ENCODE assay signal across 21 cellular contexts in genomic region chr16:86392751-86393150, GRCh38.
DNase-seq lines count a peak whose midpoint lies in the region; ATAC-seq and TF ChIP-seq lines count a peak whose summit lies in the region.
"Had no signal": no experiment of that assay in that cellular context is flagged by ENCODE, and none has a peak within 500 bp of the region (broad histone marks: within the 10 kb centered on the region; RNA-seq: fewer than 3 reads in every experiment).

No MANE protein-coding gene starts in this region.

- H4K20me1 ChIP-seq in GM23248 (ENCODE audit: insufficient read depth) (no peaks in the 10 kb centered on the region), PC-3 (ENCODE audit: low read length) (no peaks in the 10 kb centered on the region)

- no peak overlapping the region for H2BK5ac ChIP-seq in mesenchymal stem cell (ENCODE audit: low read depth, low read length, poor library complexity, severe bottlenecking)

- H2AFZ ChIP-seq in GM23248 (no peak overlapping the region), PC-3 (ENCODE audit: low read length) (no peak overlapping the region), mesenchymal stem cell (ENCODE audit: low read depth, low read length) (no peak overlapping the region)

- H3K18ac ChIP-seq in mesenchymal stem cell (ENCODE audit: low read depth in 1 of 2, low read length in 2 of 2): peak overlapping the region; percentile 40 to 67

- H3K9me2 ChIP-seq in GM23248 (ENCODE audit: insufficient read depth) (no peaks in the 10 kb centered on the region), PC-3 (replicated peaks; ENCODE audit: low read length) (no peaks in the 10 kb centered on the region)

- CTCF ChIA-PET in PC-3 (lab: Charles Lee): no interaction called here

- H3K14ac ChIP-seq in mesenchymal stem cell (ENCODE audit: low read length in 2 of 2): peak overlapping the region in 1 of 2 experiments; percentile 12

- H3F3A ChIP-seq in GM23248 (ENCODE audit: insufficient read depth) (peaks cover 58% of the 10 kb centered on the region), PC-3 (ENCODE audit: low read length, unreplicated experiment) (no peaks in the 10 kb centered on the region)

- no peak overlapping the region for H3K23ac ChIP-seq in mesenchymal stem cell (ENCODE audit: low read length in 2 of 2)

- H3K9me3 ChIP-seq in GM23248 (ENCODE audit: low read depth) (no peaks in the 10 kb centered on the region), PC-3 (ENCODE audit: low read length) (no peaks in the 10 kb centered on the region), mesenchymal stem cell (ENCODE audit: control insufficient read depth, low read length) (peaks cover 3% of the 10 kb centered on the region)

- DNase-seq in GM23248: peak; percentile 74
- peak; percentile 26 for DNase-seq in PC-3
- peak; percentile 73 for DNase-seq in brain microvascular endothelial cell
- DNase-seq in mesenchymal stem cell: peak; percentile 81
- no peak for DNase-seq in dermis blood vessel endothelial cell
- no peak for DNase-seq in activated CD4-positive, CD25-positive, alpha-beta regulatory T cell treated with anti-CD3 and anti-CD28 coated beads, Interleukin-2, amount 50 U/mL, for 72 hours
- no peak for DNase-seq in activated naive CD4-positive, alpha-beta T cell treated with anti-CD3 and anti-CD28 coated beads, Interleukin-2, amount 50 U/mL, for 72 hours (ENCODE audit: low spot score in 2 of 2)
- no peak for DNase-seq in NCI-H345 treated with DMSO at 0.1 percent for 48 hours (lab: John Stamatoyannopoulos, UW; ENCODE audit: unreplicated experiment)
- DNase-seq: ACHN; AML-193; DMS79 treated with DMSO at 0.1 percent for 48 hours; GDM1; KG1; NCI-H1436; NCI-H1930; NCI-H345; NK-92 treated with Interleukin-12 subunit alpha and Interleukin-12 subunit beta, amount 100 ng/mL, for 24 hours; Right ventricle myocardium superior; T-helper 1 cell had no signal

- no peak overlapping the region for H2AK5ac ChIP-seq in mesenchymal stem cell (ENCODE audit: low read length, severe bottlenecking)

- peak overlapping the region; percentile 39 for H2BK15ac ChIP-seq in mesenchymal stem cell (ENCODE audit: low read depth, poor library complexity, severe bottlenecking)

- no peak for TF ChIP-seq CTCF in PC-3 (conservative IDR thresholded peaks at IDR 0.05; ENCODE audit: low read depth, low read length)
- no peak for TF ChIP-seq CTCF in brain microvascular endothelial cell (IDR thresholded peaks at IDR 0.05; ENCODE audit: low read depth, low read length, missing control alignments)

- ATAC-seq in PC-3: no peak
- ATAC-seq in activated naive CD4-positive, alpha-beta T cell treated with anti-CD3 and anti-CD28 coated beads, Interleukin-2, amount 50 U/mL, for 72 hours: no peak
- ATAC-seq: HCT116 had no signal

- intact Hi-C loops in PC-3 (cut with micrococcal nuclease): no loop called here

- POLR2A ChIA-PET in PC-3 (lab: Charles Lee; ENCODE audit: unreplicated experiment): no interaction called here

- no peaks in the 10 kb centered on the region for H3K36me3 ChIP-seq in GM23248 (ENCODE audit: low read depth)
- no peaks in the 10 kb centered on the region for H3K36me3 ChIP-seq in PC-3 (ENCODE audit: low read depth, low read length)
- H3K36me3 ChIP-seq in brain microvascular endothelial cell (replicated peaks): no peaks in the 10 kb centered on the region
- no peaks in the 10 kb centered on the region for H3K36me3 ChIP-seq in mesenchymal stem cell (ENCODE audit: control insufficient read depth in 1 of 2, insufficient read depth in 2 of 2, low read depth in 1 of 2, low read length in 2 of 2)

- H3K4ac ChIP-seq in mesenchymal stem cell (ENCODE audit: low read depth in 1 of 2, low read length in 2 of 2): peak overlapping the region in 1 of 2 experiments; percentile 86

- no peak overlapping the region for H3K4me3 ChIP-seq in GM23248
- H3K4me3 ChIP-seq in PC-3 (ENCODE audit: low read length): no peak overlapping the region
- no peak overlapping the region for H3K4me3 ChIP-seq in brain microvascular endothelial cell (ENCODE audit: low read depth, low read length)
- H3K4me3 ChIP-seq in mesenchymal stem cell (ENCODE audit: insufficient read depth in 1 of 2, low read depth in 1 of 2, low read length in 2 of 2): no peak overlapping the region

- peak overlapping the region; percentile 54 for H2BK120ac ChIP-seq in mesenchymal stem cell (ENCODE audit: low read depth, low read length)

- in situ Hi-C loops in GM23248 (cut with MboI) (no loop called here), brain microvascular endothelial cell (cut with HindIII; ENCODE audit: low pct_ligation_motif_present, low sequenced_read_pairs) (no loop called here)

- H3K4me2 ChIP-seq in GM23248 (ENCODE audit: unreplicated experiment) (peak overlapping the region; percentile 50), PC-3 (ENCODE audit: low read length) (no peak overlapping the region), mesenchymal stem cell (ENCODE audit: low read length, poor library complexity, severe bottlenecking) (no peak overlapping the region)

- no peaks in the 10 kb centered on the region for H3K79me1 ChIP-seq in mesenchymal stem cell (replicated peaks; ENCODE audit: low read length, poor library complexity, severe bottlenecking)

- 14 to 20% methylated on average over 5 of the region's 5 CpGs for WGBS in GM23248 (ENCODE audit: low coverage in 1 of 2, low lambda C conversion rate in 2 of 2, missing lambda C conversion rate in 2 of 2), 2 experiments
- WGBS in mesenchymal stem cell: 22% methylated on average over 4 of the region's 5 CpGs

- H3K27ac ChIP-seq in GM23248 (peak overlapping the region; percentile 32), PC-3 (ENCODE audit: low read length) (no peak overlapping the region), brain microvascular endothelial cell (peak overlapping the region; percentile 65), mesenchymal stem cell (ENCODE audit: low read length, poor library complexity, severe bottlenecking) (no peak overlapping the region)
- H3K27ac ChIP-seq: C4-2B had no signal

- H3K4me1 ChIP-seq in GM23248 (ENCODE audit: insufficient read depth): peaks cover 49% of the 10 kb centered on the region
- H3K4me1 ChIP-seq in PC-3 (ENCODE audit: insufficient read depth, low read length): 0 out of 2 replicates have a peak, but pooled peaks cover 6% of the 10 kb centered on the region
- no peaks in the 10 kb centered on the region for H3K4me1 ChIP-seq in mesenchymal stem cell (ENCODE audit: control insufficient read depth, insufficient read depth, low read depth, low read length)

- no peaks in the 10 kb centered on the region for H3K36me3 Mint-ChIP-seq in activated naive CD4-positive, alpha-beta T cell treated with anti-CD3 and anti-CD28 coated beads, Interleukin-2, amount 50 U/mL, for 72 hours

- BruUV-seq in PC-3 (replicated peaks; lab: Mats Ljungman, UMichigan): no TSS peak

- H3K79me2 ChIP-seq in GM23248 (ENCODE audit: insufficient read depth) (no peaks in the 10 kb centered on the region), PC-3 (ENCODE audit: low read length) (no peaks in the 10 kb centered on the region)

- no peak overlapping the region for H3K27ac Mint-ChIP-seq in activated naive CD4-positive, alpha-beta T cell treated with anti-CD3 and anti-CD28 coated beads, Interleukin-2, amount 50 U/mL, for 72 hours

- H4K8ac ChIP-seq in mesenchymal stem cell (ENCODE audit: low read length): peak overlapping the region; percentile 21

- H4K91ac ChIP-seq in mesenchymal stem cell (ENCODE audit: low read length): peak overlapping the region; percentile 15

- H2BK12ac ChIP-seq in mesenchymal stem cell (ENCODE audit: low read length in 2 of 2): peak overlapping the region; percentile 32 to 88

- no peaks in the 10 kb centered on the region for H3K27me3 ChIP-seq in GM23248 (replicated peaks; ENCODE audit: insufficient read depth)
- H3K27me3 ChIP-seq in PC-3 (ENCODE audit: low read length): no peaks in the 10 kb centered on the region
- no peaks in the 10 kb centered on the region for H3K27me3 ChIP-seq in brain microvascular endothelial cell (replicated peaks)
- no peaks in the 10 kb centered on the region for H3K27me3 ChIP-seq in mesenchymal stem cell (ENCODE audit: control insufficient read depth in 1 of 2, insufficient read depth in 1 of 2, low read length in 2 of 2)

- peaks cover 0 to 3% of the 10 kb centered on the region in 2 donors for H3K9me3 Mint-ChIP-seq in activated naive CD4-positive, alpha-beta T cell treated with anti-CD3 and anti-CD28 coated beads, Interleukin-2, amount 50 U/mL, for 72 hours

- H3K9ac ChIP-seq in GM23248: no peak overlapping the region
- H3K9ac ChIP-seq in PC-3 (ENCODE audit: low read length): no peak overlapping the region
- H3K9ac ChIP-seq in mesenchymal stem cell (ENCODE audit: low read length): no peak overlapping the region

Comparison
In these comparisons a context has a peak if more than half of its experiments do, and no peak if none do; other contexts are left out.
1. DNase-seq: peak in GM23248 (single experiment), PC-3 (single experiment), brain microvascular endothelial cell (single experiment) and mesenchymal stem cell (single experiment); none in dermis blood vessel endothelial cell (single experiment), activated CD4-positive, CD25-positive, alpha-beta regulatory T cell treated with anti-CD3 and anti-CD28 coated beads, Interleukin-2, amount 50 U/mL, for 72 hours (single experiment), activated naive CD4-positive, alpha-beta T cell treated with anti-CD3 and anti-CD28 coated beads, Interleukin-2, amount 50 U/mL, for 72 hours (0 of 2) and NCI-H345 treated with DMSO at 0.1 percent for 48 hours (single experiment).
2. H3K27ac ChIP-seq: peak in GM23248 (single experiment) and brain microvascular endothelial cell (single experiment); none in PC-3 (single experiment) and mesenchymal stem cell (single experiment).